Comparison of ENCODE assay signal across 8 cellular contexts in genomic region chr15:72472907-72473669, GRCh38. TPM values are rescaled to one million over a fixed set of nuclear protein-coding genes. Genes with fewer than 3 reads are reported as not detected.
DNase-seq lines count a peak whose midpoint lies in the region; ATAC-seq, FAIRE-seq and TF ChIP-seq lines count a peak whose summit lies in the region.

No MANE protein-coding gene starts in this region.

- intact Hi-C loops in mucosa of descending colon (cut with DNase I, micrococcal nuclease) (no loop called here), left colon (cut with DNase I, micrococcal nuclease) (no loop called here)

- peak overlapping the region; percentile 99 for H3K27ac Mint-ChIP-seq in chondrocyte (ENCODE audit: unreplicated experiment)

- H3K36me3 ChIP-seq in mucosa of descending colon (ENCODE audit: low read depth) = no peaks in the 10 kb centered on the region

- FAIRE-seq in RCC 7860 (lab: Jason Lieb, UNC) = no peak

- no peaks in the 10 kb centered on the region for H3K27me3 Mint-ChIP-seq in chondrocyte (ENCODE audit: low read depth)

- DNase-seq in GM03348 (ENCODE audit: low spot score) (peak; percentile 29), NCI-H524 treated with DMSO at 0.1 percent for 48 hours (lab: John Stamatoyannopoulos, UW) (peak; percentile 14), chondrocyte (ENCODE audit: low spot score) (no peak), mucosa of descending colon (no peak), RCC 7860 (ENCODE audit: low spot score) (no peak), left colon (no peak)
- no peak for DNase-seq in stimulated activated CD8-positive, alpha-beta memory T cell treated with anti-CD3 and anti-CD28 coated beads, Interleukin-4, amount 100 ng/mL, for 48 hours

- ATAC-seq in mucosa of descending colon (no peak), GM21737 (IDR thresholded peaks at IDR 0.05; ENCODE audit: unreplicated experiment) (no peak), left colon (no peak)

- H3K4me1 Mint-ChIP-seq in chondrocyte (ENCODE audit: low read depth) = peaks cover 33% of the 10 kb centered on the region

- H3K4me3 Mint-ChIP-seq in chondrocyte (ENCODE audit: unreplicated experiment) = peak overlapping the region; percentile 96

- TF ChIP-seq CTCF in chondrocyte (IDR thresholded peaks at IDR 0.05) (peak; percentile 54), mucosa of descending colon (IDR thresholded peaks at IDR 0.05) (no peak)

- peak overlapping the region; percentile 77 for H3K4me3 ChIP-seq in mucosa of descending colon

- peaks cover 2% of the 10 kb centered on the region for H3K36me3 Mint-ChIP-seq in chondrocyte (ENCODE audit: low read depth)

- peaks cover 29% of the 10 kb centered on the region for H3K4me1 ChIP-seq in mucosa of descending colon (ENCODE audit: low read depth)

- no peaks in the 10 kb centered on the region for H3K9me3 Mint-ChIP-seq in chondrocyte (ENCODE audit: low read depth)

- H3K9me3 ChIP-seq in mucosa of descending colon = no peaks in the 10 kb centered on the region

RNA-seq across cellular contexts. Expression of gene ARIH1, which starts 1.0 kb away (rescaled TPM):
- 150 to 169 TPM (median 164 TPM) in 3 replicates for total RNA-seq in chondrocyte
- 100 to 1,000 TPM; 109 to 205 (median 118) TPM for total RNA-seq in mucosa of descending colon
- 100 to 1,000 TPM; 118 to 131 TPM for total RNA-seq in left colon

Comparison
In these comparisons a context has a peak if more than half of its experiments do, and no peak if none do; other contexts are left out.
1. DNase-seq: peak in GM03348 (single experiment) and NCI-H524 treated with DMSO at 0.1 percent for 48 hours (single experiment); none in chondrocyte (single experiment), mucosa of descending colon (0 of 3), RCC 7860 (single experiment), stimulated activated CD8-positive, alpha-beta memory T cell treated with anti-CD3 and anti-CD28 coated beads, Interleukin-4, amount 100 ng/mL, for 48 hours (single experiment) and left colon (0 of 2).